Comparison of ENCODE assay signal across 19 cellular contexts in genomic region chr3:120168038-120168437, GRCh38.
A peak's percentile ranks its signal among the peaks of the same experiment; 100 is the strongest.
DNase-seq lines count a peak whose midpoint lies in the region; ATAC-seq, FAIRE-seq and TF ChIP-seq lines count a peak whose summit lies in the region.
"Had no signal": no experiment of that assay in that cellular context is flagged by ENCODE, and none has a peak within 500 bp of the region (broad histone marks: within the 10 kb centered on the region; RNA-seq: fewer than 3 reads in every experiment).

No MANE protein-coding gene starts in this region.

- 41% methylated on average over 7 of the region's 9 CpGs for WGBS in HepG2 (ENCODE audit: low lambda C conversion rate)
- 81% methylated on average over 2 of the region's 9 CpGs for WGBS in right lobe of liver (ENCODE audit: insufficient coverage, low coverage, low lambda C conversion rate, missing lambda C conversion rate)

- ATAC-seq in HepG2 (peak; percentile 30), right lobe of liver (no peak), RWPE2 (ENCODE audit: low read depth) (no peak), GM18517 (IDR thresholded peaks at IDR 0.05; ENCODE audit: unreplicated experiment) (no peak)

- no peaks in the 10 kb centered on the region; a peak in 1 of 5 replicates for H3K27me3 ChIP-seq in HepG2 (ENCODE audit: control insufficient read depth in 1 of 2, insufficient read depth in 2 of 2, low read length in 2 of 2)
- no peaks in the 10 kb centered on the region for H3K27me3 ChIP-seq in right lobe of liver
- no peaks in the 10 kb centered on the region for H3K27me3 ChIP-seq in RWPE2 (ENCODE audit: insufficient read depth, poor library complexity, severe bottlenecking)

- no TSS peak for BruUV-seq in HepG2 (replicated peaks; lab: Mats Ljungman, UMichigan)

- H3K4me1 ChIP-seq in HepG2 (ENCODE audit: insufficient read depth, low read length), result peaks cover 29% of the 10 kb centered on the region
- no peaks in the 10 kb centered on the region for H3K4me1 ChIP-seq in right lobe of liver
- peaks cover 23% of the 10 kb centered on the region for H3K4me1 ChIP-seq in RWPE2 (ENCODE audit: insufficient read depth, poor library complexity, severe bottlenecking)

- TF ChIP-seq RAD21 in HepG2 (CRISPR knock-in tag; IDR thresholded peaks at IDR 0.05), result no peak

- H4K20me1 ChIP-seq in HepG2 (ENCODE audit: insufficient read depth, low read length), result no peaks in the 10 kb centered on the region

- H3K4me3 ChIP-seq in HepG2 (replicated peaks in 1 of 3; ENCODE audit: insufficient read depth in 1 of 3, low read depth in 2 of 3, low read length in 3 of 3), result no peak overlapping the region
- H3K4me3 ChIP-seq in right lobe of liver, result no peak overlapping the region
- H3K4me3 ChIP-seq in RWPE2 (ENCODE audit: severe bottlenecking), result no peak overlapping the region
- H3K4me3 ChIP-seq: GM23248 had no signal

- DNase-seq in HepG2 (ENCODE audit: low spot score) (no peak), right lobe of liver (no peak), RWPE2 (ENCODE audit: low spot score) (no peak), ureter (ENCODE audit: low spot score) (peak; percentile 13), HUDEP-2 (lab: John Stamatoyannopoulos, UW; ENCODE audit: unreplicated experiment in 76 of 76) (no peak)
- DNase-seq: C1 segment of cervical spinal cord; Calu3; CD4-positive, alpha-beta memory T cell; COR-L47; DMS53; DMS79 treated with DMSO at 0.1 percent for 48 hours; GF-D8; GM23248; H7; HCEC 1CT had no signal

- H2AFZ ChIP-seq in HepG2 (ENCODE audit: low read length), result no peak overlapping the region
- H2AFZ ChIP-seq: GM23248 had no signal

- TF ChIP-seq EP300 in HepG2 (IDR thresholded peaks at IDR 0.05; ENCODE audit: low read depth in 2 of 2, low read length in 2 of 2) (no peak), HepG2 (CRISPR knock-in tag; IDR thresholded peaks at IDR 0.05; ENCODE audit: borderline replicate concordance) (no peak)

- FAIRE-seq in HepG2 (lab: Jason Lieb, UNC), result no peak
- FAIRE-seq: GM12891, GM18507, H1 had no signal

- POLR2A ChIA-PET in HepG2 (lab: Yijun Ruan, JAX), result no interaction called here

- no peaks in the 10 kb centered on the region for H3K9me3 ChIP-seq in HepG2 (ENCODE audit: low read length)
- H3K9me3 ChIP-seq in right lobe of liver, result no peaks in the 10 kb centered on the region
- no peaks in the 10 kb centered on the region for H3K9me3 ChIP-seq in RWPE2 (ENCODE audit: severe bottlenecking)

- in situ Hi-C loops in HepG2 (cut with HindIII; ENCODE audit: extremely low pct_ligation_motif_present, low pct_unique_long_range_greater_than_20kb), result no loop called here

- H3K36me3 ChIP-seq in HepG2 (replicated peaks in 1 of 2; ENCODE audit: control insufficient read depth in 1 of 2, insufficient read depth in 2 of 2, low read length in 2 of 2) (no peaks in the 10 kb centered on the region), right lobe of liver (no peaks in the 10 kb centered on the region), RWPE2 (ENCODE audit: low read depth) (no peaks in the 10 kb centered on the region)

- CTCF ChIA-PET in HepG2 (lab: Yijun Ruan, JAX; ENCODE audit: low intra/inter-chr PET ratio, low total read pairs), result no interaction called here

- H3K4me2 ChIP-seq in HepG2 (ENCODE audit: low read depth, low read length), result peak overlapping the region; percentile 6; the same call in 1 of the 2 replicates

- H3K79me2 ChIP-seq in HepG2 (ENCODE audit: insufficient read depth, low read length), result no peaks in the 10 kb centered on the region

- H3K27ac ChIP-seq in HepG2 (ENCODE audit: extremely low read length, insufficient read depth, low read length) (no peak overlapping the region), right lobe of liver (no peak overlapping the region), RWPE2 (ENCODE audit: poor library complexity, severe bottlenecking) (peak overlapping the region; percentile 7)
- H3K27ac ChIP-seq: GM23248 had no signal

- intact Hi-C loops in HepG2 (cut with micrococcal nuclease; ENCODE audit: unreplicated experiment) (no loop called here), right lobe of liver (cut with DNase I) (no loop called here)

- TF ChIP-seq CTCF in HepG2 (CRISPR knock-in tag; IDR thresholded peaks at IDR 0.05) (no peak), right lobe of liver (IDR thresholded peaks at IDR 0.05) (no peak), RWPE2 (IDR thresholded peaks at IDR 0.05; ENCODE audit: poor library complexity, severe bottlenecking) (no peak)

- TF ChIP-seq POLR2A in HepG2 (IDR thresholded peaks at IDR 0.05; ENCODE audit: insufficient read depth in 1 of 2, low read depth in 2 of 2, low read length in 2 of 2) (no peak), right lobe of liver (IDR thresholded peaks at IDR 0.05) (no peak)

- no peak overlapping the region for H3K9ac ChIP-seq in HepG2 (ENCODE audit: insufficient read depth, low read depth, low read length)
- H3K9ac ChIP-seq: GM23248 had no signal

TF ChIP-seq in HepG2, 621 proteins besides CTCF, POLR2A, EP300 and RAD21 (continues in another document):
- TF ChIP-seq CREB1 (IDR thresholded peaks at IDR 0.05) (no peak), CREB1 (CRISPR knock-in tag; IDR thresholded peaks at IDR 0.05) (no peak), ZNF800 (CRISPR knock-in tag; IDR thresholded peaks at IDR 0.05) (no peak), ZNF3 (CRISPR knock-in tag; IDR thresholded peaks at IDR 0.05) (no peak), ZBED4 (CRISPR knock-in tag; IDR thresholded peaks at IDR 0.05; ENCODE audit: borderline replicate concordance) (no peak), ZNF280D (CRISPR knock-in tag; IDR thresholded peaks at IDR 0.05) (no peak), NR2F2 (IDR thresholded peaks at IDR 0.05; ENCODE audit: borderline replicate concordance, low read depth) (no peak)
